ENCODE assay signal across 11 cellular contexts in the genomic region with DNA sequence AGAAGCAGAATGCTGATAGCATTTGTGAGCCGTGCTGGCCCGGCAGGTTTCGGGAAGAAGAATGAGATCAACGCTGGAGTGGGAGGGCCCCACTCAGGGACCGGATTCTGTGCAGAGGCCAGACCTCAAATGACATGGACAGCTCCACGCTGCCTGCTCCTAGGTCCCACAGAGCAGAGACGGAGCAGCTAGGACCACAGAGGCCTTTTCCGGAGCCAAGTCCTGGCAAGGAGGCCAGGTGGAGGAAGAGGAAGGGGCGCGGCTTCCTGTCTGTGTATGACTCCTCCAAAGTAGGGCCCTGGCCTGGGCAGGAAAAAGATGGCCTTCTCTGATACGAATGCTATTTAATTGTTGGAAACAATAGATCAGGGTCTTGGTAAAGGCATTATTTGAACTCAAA.
DNase-seq lines count a peak whose midpoint lies in the region; ATAC-seq lines count a peak whose summit lies in the region.
"Had no signal": no experiment of that assay in that cellular context is flagged by ENCODE, and none has a peak within 500 bp of the region (broad histone marks: within the 10 kb centered on the region; RNA-seq: fewer than 3 reads in every experiment).

No MANE protein-coding gene starts in this region.

- no peak overlapping the region for H3K4me3 ChIP-seq in neuronal stem cell (ENCODE audit: low read length in 2 of 2)
- H3K4me3 ChIP-seq: ascending aorta had no signal

- DNase-seq in activated CD4-positive, alpha-beta T cell treated with anti-CD3 and anti-CD28 coated beads, Interleukin-2, amount 10 ng/mL, durations not matched to agents 7 days and 5 days, result peak; percentile 6
- no peak for DNase-seq in activated CD4-positive, alpha-beta T cell treated with anti-CD3 and anti-CD28 coated beads, Interleukin-2, amount 50 U/mL, for 4 hours
- peak; percentile 89 for DNase-seq in left cardiac atrium
- DNase-seq in neuronal stem cell (ENCODE audit: low spot score), result no peak
- peak; percentile 64 for DNase-seq in ureter (ENCODE audit: low spot score)
- DNase-seq in activated effector memory CD4-positive, alpha-beta T cell treated with anti-CD3 and anti-CD28 coated beads, Interleukin-2, amount 50 U/mL, for 16 hours, result no peak
- no peak for DNase-seq in stimulated activated CD8-positive, alpha-beta memory T cell treated with anti-CD3 and anti-CD28 coated beads, Interleukin-4, amount 100 ng/mL, for 48 hours
- DNase-seq in activated naive CD8-positive, alpha-beta T cell treated with anti-CD3 and anti-CD28 coated beads, Interleukin-2, amount 50 U/mL, for 24 hours, result no peak
- DNase-seq: activated T-cell treated with anti-CD3 and anti-CD28 coated beads, Interleukin-2, amount 50 U/mL, for 4 hours had no signal

- H3K36me3 ChIP-seq in neuronal stem cell (replicated peaks in 1 of 2; ENCODE audit: control insufficient read depth in 2 of 2, insufficient read depth in 2 of 2, low read length in 2 of 2), result no peaks in the 10 kb centered on the region
- H3K36me3 ChIP-seq: ascending aorta had no signal

- peak overlapping the region; percentile 72 for H3K18ac ChIP-seq in neuronal stem cell (ENCODE audit: low read length)

- no peaks in the 10 kb centered on the region for H3K9me3 ChIP-seq in neuronal stem cell (replicated peaks in 1 of 2; ENCODE audit: control insufficient read depth in 2 of 2, insufficient read depth in 1 of 2, low read depth in 1 of 2, low read length in 2 of 2)
- H3K9me3 ChIP-seq: ascending aorta had no signal

- intact Hi-C loops in left cardiac atrium (cut with DNase I), result no loop called here

- POLR2A ChIA-PET in activated CD4-positive, alpha-beta T cell treated with anti-CD3 and anti-CD28 coated beads, Interleukin-2, amount 10 ng/mL, durations not matched to agents 7 days and 5 days (lab: Charles Lee), result no interaction called here

- no peak overlapping the region for H2AFZ ChIP-seq in neuronal stem cell (ENCODE audit: low read length)

- H3K14ac ChIP-seq in neuronal stem cell (ENCODE audit: low read length), result peak overlapping the region; percentile 41

- WGBS in neuronal stem cell (ENCODE audit: extremely low coverage in 2 of 2, insufficient read length in 2 of 2, insufficient replicate concordance in 1 of 2), 2 donors, result no CpG with 5 or more reads among the region's 11 CpGs

- H3K36me3 Mint-ChIP-seq in activated CD4-positive, alpha-beta T cell treated with anti-CD3 and anti-CD28 coated beads, Interleukin-2, amount 10 ng/mL, durations not matched to agents 7 days and 5 days (ENCODE audit: low read depth), result no peaks in the 10 kb centered on the region
- H3K36me3 Mint-ChIP-seq in activated naive CD8-positive, alpha-beta T cell treated with anti-CD3 and anti-CD28 coated beads, Interleukin-2, amount 50 U/mL, for 24 hours (ENCODE audit: low read depth), result no peaks in the 10 kb centered on the region

- no peak overlapping the region for H2BK12ac ChIP-seq in neuronal stem cell (ENCODE audit: low read length)

- no peak overlapping the region for H3K23ac ChIP-seq in neuronal stem cell (ENCODE audit: low read depth, low read length, poor library complexity)

- peaks cover 0 to 2% (median 0%) of the 10 kb centered on the region in 3 experiments for H3K27me3 ChIP-seq in neuronal stem cell (ENCODE audit: control insufficient read depth in 3 of 3, insufficient read depth in 3 of 3, low read depth in 1 of 3, low read length in 3 of 3)
- H3K27me3 ChIP-seq: ascending aorta had no signal

- no peak overlapping the region for H2BK5ac ChIP-seq in neuronal stem cell (ENCODE audit: low read length)

- no peak overlapping the region for H3K27ac ChIP-seq in neuronal stem cell (replicated peaks; ENCODE audit: low read length)
- H3K27ac ChIP-seq: ascending aorta had no signal

- no peak overlapping the region for H2BK15ac ChIP-seq in neuronal stem cell (ENCODE audit: low read length)

- H2BK120ac ChIP-seq in neuronal stem cell (ENCODE audit: low read depth, low read length), result no peak overlapping the region

- no peak overlapping the region for H3K27ac Mint-ChIP-seq in activated CD4-positive, alpha-beta T cell treated with anti-CD3 and anti-CD28 coated beads, Interleukin-2, amount 10 ng/mL, durations not matched to agents 7 days and 5 days
- H3K27ac Mint-ChIP-seq in activated naive CD8-positive, alpha-beta T cell treated with anti-CD3 and anti-CD28 coated beads, Interleukin-2, amount 50 U/mL, for 24 hours, result no peak overlapping the region

- H3K4me1 ChIP-seq in neuronal stem cell (ENCODE audit: control insufficient read depth in 2 of 2, insufficient read depth in 1 of 2, low read depth in 1 of 2, low read length in 2 of 2), result peaks cover 0 to 4% of the 10 kb centered on the region in 2 donors
- H3K4me1 ChIP-seq: ascending aorta had no signal

- no peak overlapping the region for H3K4me2 ChIP-seq in neuronal stem cell (ENCODE audit: insufficient read depth, low read length, poor library complexity, severe bottlenecking)

- no peak overlapping the region for H2AK5ac ChIP-seq in neuronal stem cell (ENCODE audit: low read depth, low read length)

- H3K4me3 Mint-ChIP-seq in activated CD4-positive, alpha-beta T cell treated with anti-CD3 and anti-CD28 coated beads, Interleukin-2, amount 10 ng/mL, durations not matched to agents 7 days and 5 days, result no peak overlapping the region
- no peak overlapping the region for H3K4me3 Mint-ChIP-seq in activated naive CD8-positive, alpha-beta T cell treated with anti-CD3 and anti-CD28 coated beads, Interleukin-2, amount 50 U/mL, for 24 hours
- H3K4me3 Mint-ChIP-seq: activated T-cell treated with anti-CD3 and anti-CD28 coated beads, Interleukin-2, amount 50 U/mL, for 4 hours had no signal

- peak overlapping the region; percentile 44 for H3K4ac ChIP-seq in neuronal stem cell (ENCODE audit: low read length)

- no peak overlapping the region for H4K8ac ChIP-seq in neuronal stem cell (ENCODE audit: low read depth, low read length)

- no peak overlapping the region for H4K91ac ChIP-seq in neuronal stem cell (ENCODE audit: low read depth, low read length, poor library complexity)

- H3K4me1 Mint-ChIP-seq in activated CD4-positive, alpha-beta T cell treated with anti-CD3 and anti-CD28 coated beads, Interleukin-2, amount 10 ng/mL, durations not matched to agents 7 days and 5 days, result peaks cover 9% of the 10 kb centered on the region
- peaks cover 5% of the 10 kb centered on the region for H3K4me1 Mint-ChIP-seq in activated naive CD8-positive, alpha-beta T cell treated with anti-CD3 and anti-CD28 coated beads, Interleukin-2, amount 50 U/mL, for 24 hours

- no peak overlapping the region for H3K9ac ChIP-seq in neuronal stem cell (ENCODE audit: low read depth, low read length, poor library complexity)

- ATAC-seq in left cardiac atrium, result peak; percentile 86 to 92
- no peak for ATAC-seq in activated naive CD8-positive, alpha-beta T cell treated with anti-CD3 and anti-CD28 coated beads, Interleukin-2, amount 50 U/mL, for 24 hours
- ATAC-seq: activated CD4-positive, CD25-positive, alpha-beta regulatory T cell treated with anti-CD3 and anti-CD28 coated beads, Interleukin-2, amount 50 U/mL, for 24 hours; activated T-cell treated with anti-CD3 and anti-CD28 coated beads, Interleukin-2, amount 50 U/mL, for 4 hours had no signal

- no peaks in the 10 kb centered on the region for H3K27me3 Mint-ChIP-seq in activated CD4-positive, alpha-beta T cell treated with anti-CD3 and anti-CD28 coated beads, Interleukin-2, amount 10 ng/mL, durations not matched to agents 7 days and 5 days
- no peaks in the 10 kb centered on the region for H3K27me3 Mint-ChIP-seq in activated naive CD8-positive, alpha-beta T cell treated with anti-CD3 and anti-CD28 coated beads, Interleukin-2, amount 50 U/mL, for 24 hours

- CTCF ChIA-PET in activated CD4-positive, alpha-beta T cell treated with anti-CD3 and anti-CD28 coated beads, Interleukin-2, amount 10 ng/mL, durations not matched to agents 7 days and 5 days (lab: Charles Lee), result no interaction called here

- H3K79me1 ChIP-seq in neuronal stem cell (ENCODE audit: low read depth, low read length), result no peaks in the 10 kb centered on the region

- H3K9me3 Mint-ChIP-seq in activated CD4-positive, alpha-beta T cell treated with anti-CD3 and anti-CD28 coated beads, Interleukin-2, amount 10 ng/mL, durations not matched to agents 7 days and 5 days, result peaks cover 15% of the 10 kb centered on the region
- H3K9me3 Mint-ChIP-seq in activated naive CD8-positive, alpha-beta T cell treated with anti-CD3 and anti-CD28 coated beads, Interleukin-2, amount 50 U/mL, for 24 hours, result peaks cover 9% of the 10 kb centered on the region
- H3K9me3 Mint-ChIP-seq: activated T-cell treated with anti-CD3 and anti-CD28 coated beads, Interleukin-2, amount 50 U/mL, for 4 hours had no signal

Comparison
In these comparisons a context has a peak if more than half of its experiments do, and no peak if none do; other contexts are left out.
1. DNase-seq: peak in activated CD4-positive, alpha-beta T cell treated with anti-CD3 and anti-CD28 coated beads, Interleukin-2, amount 10 ng/mL, durations not matched to agents 7 days and 5 days (single experiment), left cardiac atrium (single experiment) and ureter (single experiment); none in activated CD4-positive, alpha-beta T cell treated with anti-CD3 and anti-CD28 coated beads, Interleukin-2, amount 50 U/mL, for 4 hours (0 of 2), neuronal stem cell (single experiment), activated effector memory CD4-positive, alpha-beta T cell treated with anti-CD3 and anti-CD28 coated beads, Interleukin-2, amount 50 U/mL, for 16 hours (single experiment), stimulated activated CD8-positive, alpha-beta memory T cell treated with anti-CD3 and anti-CD28 coated beads, Interleukin-4, amount 100 ng/mL, for 48 hours (single experiment) and activated naive CD8-positive, alpha-beta T cell treated with anti-CD3 and anti-CD28 coated beads, Interleukin-2, amount 50 U/mL, for 24 hours (single experiment).